8 cellular contexts compared by ENCODE assay signal in the genomic region with DNA sequence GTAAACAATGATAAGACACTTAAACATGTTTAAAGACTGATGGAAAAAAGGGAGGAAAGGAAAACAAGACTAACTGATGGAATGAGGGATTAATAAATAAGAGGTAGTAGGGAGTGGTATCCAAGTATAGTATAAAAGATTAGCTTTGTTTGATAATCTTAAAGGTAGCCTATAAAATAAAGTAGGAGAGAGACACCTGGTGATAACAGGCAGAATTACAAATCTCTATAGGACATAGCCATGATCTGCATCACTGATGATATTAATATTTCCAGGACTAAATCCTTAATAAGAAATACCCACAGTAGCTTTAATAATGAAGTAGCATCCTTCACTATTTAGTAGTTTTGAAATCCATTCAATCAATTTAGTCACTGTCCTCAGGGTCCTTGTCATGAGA. TPM values are rescaled to one million over a fixed set of nuclear protein-coding genes. Genes with fewer than 3 reads are reported as not detected.
A peak's percentile ranks its signal among the peaks of the same experiment; 100 is the strongest.
DNase-seq lines count a peak whose midpoint lies in the region; ATAC-seq and TF ChIP-seq lines count a peak whose summit lies in the region.

No MANE protein-coding gene starts in this region.

- no peak for TF ChIP-seq POLR2A in upper lobe of left lung (IDR thresholded peaks at IDR 0.05)

- H3K9ac ChIP-seq in adipocyte (ENCODE audit: low read length) = no peak overlapping the region

- DNase-seq in DMS 273 treated with DMSO at 0.1 percent for 48 hours (lab: John Stamatoyannopoulos, UW) (peak; percentile 7), adipocyte (ENCODE audit: low read depth) (peak; percentile 77), immature natural killer cell (peak; percentile 22 to 54 (median 47)), upper lobe of left lung (no peak), mucosa of gallbladder (ENCODE audit: low spot score) (no peak)
- peak; percentile 20 for DNase-seq in Jurkat, Clone E6-1 (ENCODE audit: low read depth, low spot score)
- DNase-seq in stimulated activated CD4-positive, alpha-beta T cell treated with anti-CD3 and anti-CD28 coated beads, Interleukin-4, amount 100 ng/mL, for 4 hours = no peak
- no peak for DNase-seq in activated CD4-positive, alpha-beta T cell treated with anti-CD3 and anti-CD28 coated beads, Interleukin-2, amount 10 ng/mL, durations not matched to agents 24 days and 14 days

- H3K4me3 ChIP-seq in Jurkat, Clone E6-1 (ENCODE audit: low read length) = no peak overlapping the region
- H3K4me3 ChIP-seq in adipocyte (ENCODE audit: low read length) (no peak overlapping the region), upper lobe of left lung (no peak overlapping the region)

- peak overlapping the region in 3 of 6 donors; percentile 1 to 27 (median 2) for H3K27ac Mint-ChIP-seq in immature natural killer cell
- H3K27ac Mint-ChIP-seq in activated CD4-positive, alpha-beta T cell treated with anti-CD3 and anti-CD28 coated beads, Interleukin-2, amount 10 ng/mL, durations not matched to agents 24 days and 14 days = no peak overlapping the region

- no peaks in the 10 kb centered on the region for H3K27me3 Mint-ChIP-seq in immature natural killer cell (ENCODE audit: low read depth in 3 of 3)
- H3K27me3 Mint-ChIP-seq in activated CD4-positive, alpha-beta T cell treated with anti-CD3 and anti-CD28 coated beads, Interleukin-2, amount 10 ng/mL, durations not matched to agents 24 days and 14 days = no peaks in the 10 kb centered on the region

- H3K4me1 ChIP-seq in adipocyte (ENCODE audit: control insufficient read depth, insufficient read depth, low read length) (no peaks in the 10 kb centered on the region), upper lobe of left lung (no peaks in the 10 kb centered on the region)

- H3K9me3 ChIP-seq in adipocyte (ENCODE audit: control insufficient read depth, low read length) = no peaks in the 10 kb centered on the region
- no peaks in the 10 kb centered on the region for H3K9me3 ChIP-seq in upper lobe of left lung

- no peaks in the 10 kb centered on the region for H3K4me1 Mint-ChIP-seq in immature natural killer cell
- H3K4me1 Mint-ChIP-seq in activated CD4-positive, alpha-beta T cell treated with anti-CD3 and anti-CD28 coated beads, Interleukin-2, amount 10 ng/mL, durations not matched to agents 24 days and 14 days = peaks cover 19% of the 10 kb centered on the region

- TF ChIP-seq CTCF in upper lobe of left lung (IDR thresholded peaks at IDR 0.05) = peak; percentile 41 to 69 (median 53)

- no peak overlapping the region for H3K27ac ChIP-seq in upper lobe of left lung

- H3K36me3 Mint-ChIP-seq in immature natural killer cell = peaks cover 0 to 6% (median 0%) of the 10 kb centered on the region in 3 donors
- peaks cover 40% of the 10 kb centered on the region for H3K36me3 Mint-ChIP-seq in activated CD4-positive, alpha-beta T cell treated with anti-CD3 and anti-CD28 coated beads, Interleukin-2, amount 10 ng/mL, durations not matched to agents 24 days and 14 days (ENCODE audit: low read depth)

- H3K4me3 Mint-ChIP-seq in immature natural killer cell = no peak overlapping the region
- no peak overlapping the region for H3K4me3 Mint-ChIP-seq in activated CD4-positive, alpha-beta T cell treated with anti-CD3 and anti-CD28 coated beads, Interleukin-2, amount 10 ng/mL, durations not matched to agents 24 days and 14 days

- H3K9me3 Mint-ChIP-seq in immature natural killer cell = no peaks in the 10 kb centered on the region
- no peaks in the 10 kb centered on the region for H3K9me3 Mint-ChIP-seq in activated CD4-positive, alpha-beta T cell treated with anti-CD3 and anti-CD28 coated beads, Interleukin-2, amount 10 ng/mL, durations not matched to agents 24 days and 14 days

- H3K27me3 ChIP-seq in adipocyte (replicated peaks; ENCODE audit: control insufficient read depth, insufficient read depth, low read length) = no peaks in the 10 kb centered on the region
- H3K27me3 ChIP-seq in upper lobe of left lung = no peaks in the 10 kb centered on the region

- intact Hi-C loops in activated CD4-positive, alpha-beta T cell treated with anti-CD3 and anti-CD28 coated beads, Interleukin-2, amount 10 ng/mL, durations not matched to agents 24 days and 14 days (cut with micrococcal nuclease) = loop anchor here (1.0 kb wide), 1 partner anchor 72 kb away; no protein-coding TSS in a partner anchor

- no peak for TF ChIP-seq EP300 in upper lobe of left lung (IDR thresholded peaks at IDR 0.05)

- no peaks in the 10 kb centered on the region for H3K36me3 ChIP-seq in adipocyte (ENCODE audit: control insufficient read depth, insufficient read depth, low read length, severe bottlenecking)
- H3K36me3 ChIP-seq in upper lobe of left lung = no peaks in the 10 kb centered on the region

- peak; percentile 72 to 79 for ATAC-seq in upper lobe of left lung (ENCODE audit: low FRiP score in 2 of 2)

RNA-seq across cellular contexts. Expression of a gene that starts 30.4 kb away (rescaled TPM):
- polyA plus RNA-seq in Jurkat, Clone E6-1 (2012; ENCODE audit: insufficient read depth, insufficient read length) = 77.2 TPM
- polyA plus RNA-seq in immature natural killer cell = under 1 TPM in 2 of 3 donors, not detected in 1; 0.42 to 0.72 TPM
- total RNA-seq in upper lobe of left lung (1 to 10 TPM in 2 of 6 donors, under 1 TPM in 2, not detected in 2; 0.39 to 1.6 (median 0.87) TPM), mucosa of gallbladder (1.2 TPM)
- total RNA-seq in activated CD4-positive, alpha-beta T cell treated with anti-CD3 and anti-CD28 coated beads, Interleukin-2, amount 10 ng/mL, durations not matched to agents 24 days and 14 days = 28.7 and 32.4 TPM in 2 replicates

RNA-seq across cellular contexts. Expression of a gene that starts 31.9 kb away (rescaled TPM):
- polyA plus RNA-seq in Jurkat, Clone E6-1 (2012; ENCODE audit: insufficient read depth, insufficient read length) = not detected
- polyA plus RNA-seq in immature natural killer cell = 10 to 100 TPM; 23.3 to 58.2 (median 40.5) TPM
- total RNA-seq in upper lobe of left lung (100 to 1,000 TPM; 205 to 710 (median 440) TPM), mucosa of gallbladder (256 TPM)
- total RNA-seq in activated CD4-positive, alpha-beta T cell treated with anti-CD3 and anti-CD28 coated beads, Interleukin-2, amount 10 ng/mL, durations not matched to agents 24 days and 14 days = 11.1 and 12.2 TPM in 2 replicates

Comparison
In these comparisons a context has a peak if more than half of its experiments do, and no peak if none do; other contexts are left out.
1. DNase-seq: peak in DMS 273 treated with DMSO at 0.1 percent for 48 hours (single experiment), Jurkat, Clone E6-1 (single experiment), adipocyte (single experiment) and immature natural killer cell (3 of 3); none in upper lobe of left lung (0 of 2), stimulated activated CD4-positive, alpha-beta T cell treated with anti-CD3 and anti-CD28 coated beads, Interleukin-4, amount 100 ng/mL, for 4 hours (0 of 2), activated CD4-positive, alpha-beta T cell treated with anti-CD3 and anti-CD28 coated beads, Interleukin-2, amount 10 ng/mL, durations not matched to agents 24 days and 14 days (single experiment) and mucosa of gallbladder (single experiment).
2. RNA of a gene that starts 30.4 kb away (total RNA-seq): 28.7 to 32.4 TPM in activated CD4-positive, alpha-beta T cell treated with anti-CD3 and anti-CD28 coated beads, Interleukin-2, amount 10 ng/mL, durations not matched to agents 24 days and 14 days; 1.2 TPM in mucosa of gallbladder (single experiment) and 0.39 to 1.6 TPM in upper lobe of left lung; every median in the first group is over 10 times any median in the second.
3. RNA of a gene that starts 31.9 kb away (total RNA-seq): 205 to 710 TPM in upper lobe of left lung and 256 TPM in mucosa of gallbladder (single experiment); 11.1 to 12.2 TPM in activated CD4-positive, alpha-beta T cell treated with anti-CD3 and anti-CD28 coated beads, Interleukin-2, amount 10 ng/mL, durations not matched to agents 24 days and 14 days; every median in the first group is over 10 times any median in the second.